ENCODE assay signal across 1 cellular context in the genomic region with DNA sequence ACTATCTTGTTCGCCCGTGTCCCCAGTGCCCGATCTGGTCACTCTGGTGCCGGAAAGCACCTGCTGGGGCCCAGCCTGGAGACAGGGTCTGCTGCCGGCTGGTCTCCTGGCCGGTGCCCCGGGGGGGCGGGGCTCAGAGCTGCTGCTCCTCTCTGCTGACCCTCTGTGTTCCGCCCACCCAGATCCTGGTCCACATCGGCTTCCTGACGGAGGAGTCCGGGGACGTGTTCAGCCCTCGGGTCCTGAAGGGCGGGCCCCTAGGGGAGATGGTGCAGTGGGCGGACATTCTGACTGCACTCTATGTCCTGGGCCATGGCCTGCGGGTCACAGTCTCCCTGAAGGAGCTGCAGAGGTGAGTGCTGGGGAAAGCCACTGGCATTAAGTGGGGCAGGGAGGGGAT.
TF ChIP-seq lines count a peak whose summit lies in the region.

No MANE protein-coding gene starts in this region.

TF ChIP-seq in GM23338, 12 proteins besides CTCF, POLR2A, EP300 and RAD21:
- TF ChIP-seq EZH2 (IDR thresholded peaks at IDR 0.05; ENCODE audit: low read depth, unreplicated experiment) = no peak
- no peak for TF ChIP-seq ZNF114 (CRISPR knock-in tag; IDR thresholded peaks at IDR 0.05)
- TF ChIP-seq, protein P1, sequence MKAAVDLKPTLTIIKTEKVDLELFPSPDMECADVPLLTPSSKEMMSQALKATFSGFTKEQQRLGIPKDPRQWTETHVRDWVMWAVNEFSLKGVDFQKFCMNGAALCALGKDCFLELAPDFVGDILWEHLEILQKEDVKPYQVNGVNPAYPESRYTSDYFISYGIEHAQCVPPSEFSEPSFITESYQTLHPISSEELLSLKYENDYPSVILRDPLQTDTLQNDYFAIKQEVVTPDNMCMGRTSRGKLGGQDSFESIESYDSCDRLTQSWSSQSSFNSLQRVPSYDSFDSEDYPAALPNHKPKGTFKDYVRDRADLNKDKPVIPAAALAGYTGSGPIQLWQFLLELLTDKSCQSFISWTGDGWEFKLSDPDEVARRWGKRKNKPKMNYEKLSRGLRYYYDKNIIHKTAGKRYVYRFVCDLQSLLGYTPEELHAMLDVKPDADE (IDR thresholded peaks at IDR 0.05) = no peak
- no peak for TF ChIP-seq NANOG (IDR thresholded peaks at IDR 0.05; ENCODE audit: borderline replicate concordance)
- TF ChIP-seq ZNF331 (CRISPR knock-in tag; IDR thresholded peaks at IDR 0.05; ENCODE audit: low read depth) = no peak
- TF ChIP-seq, protein P2, sequence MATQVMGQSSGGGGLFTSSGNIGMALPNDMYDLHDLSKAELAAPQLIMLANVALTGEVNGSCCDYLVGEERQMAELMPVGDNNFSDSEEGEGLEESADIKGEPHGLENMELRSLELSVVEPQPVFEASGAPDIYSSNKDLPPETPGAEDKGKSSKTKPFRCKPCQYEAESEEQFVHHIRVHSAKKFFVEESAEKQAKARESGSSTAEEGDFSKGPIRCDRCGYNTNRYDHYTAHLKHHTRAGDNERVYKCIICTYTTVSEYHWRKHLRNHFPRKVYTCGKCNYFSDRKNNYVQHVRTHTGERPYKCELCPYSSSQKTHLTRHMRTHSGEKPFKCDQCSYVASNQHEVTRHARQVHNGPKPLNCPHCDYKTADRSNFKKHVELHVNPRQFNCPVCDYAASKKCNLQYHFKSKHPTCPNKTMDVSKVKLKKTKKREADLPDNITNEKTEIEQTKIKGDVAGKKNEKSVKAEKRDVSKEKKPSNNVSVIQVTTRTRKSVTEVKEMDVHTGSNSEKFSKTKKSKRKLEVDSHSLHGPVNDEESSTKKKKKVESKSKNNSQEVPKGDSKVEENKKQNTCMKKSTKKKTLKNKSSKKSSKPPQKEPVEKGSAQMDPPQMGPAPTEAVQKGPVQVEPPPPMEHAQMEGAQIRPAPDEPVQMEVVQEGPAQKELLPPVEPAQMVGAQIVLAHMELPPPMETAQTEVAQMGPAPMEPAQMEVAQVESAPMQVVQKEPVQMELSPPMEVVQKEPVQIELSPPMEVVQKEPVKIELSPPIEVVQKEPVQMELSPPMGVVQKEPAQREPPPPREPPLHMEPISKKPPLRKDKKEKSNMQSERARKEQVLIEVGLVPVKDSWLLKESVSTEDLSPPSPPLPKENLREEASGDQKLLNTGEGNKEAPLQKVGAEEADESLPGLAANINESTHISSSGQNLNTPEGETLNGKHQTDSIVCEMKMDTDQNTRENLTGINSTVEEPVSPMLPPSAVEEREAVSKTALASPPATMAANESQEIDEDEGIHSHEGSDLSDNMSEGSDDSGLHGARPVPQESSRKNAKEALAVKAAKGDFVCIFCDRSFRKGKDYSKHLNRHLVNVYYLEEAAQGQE (IDR thresholded peaks at IDR 0.05; ENCODE audit: unreplicated experiment) = no peak
- no peak for TF ChIP-seq POLR2AphosphoS5 (IDR thresholded peaks at IDR 0.05; ENCODE audit: low read depth)
- TF ChIP-seq STAT1 (IDR thresholded peaks at IDR 0.05; ENCODE audit: unreplicated experiment) = no peak
- no peak for TF ChIP-seq JUNB (IDR thresholded peaks at IDR 0.05; ENCODE audit: unreplicated experiment)
- TF ChIP-seq CREB1 (CRISPR knock-in tag; IDR thresholded peaks at IDR 0.05; ENCODE audit: low read depth) = no peak
- no peak for TF ChIP-seq EZH2phosphoT487 (IDR thresholded peaks at IDR 0.05; ENCODE audit: unreplicated experiment)
- TF ChIP-seq, protein P3, sequence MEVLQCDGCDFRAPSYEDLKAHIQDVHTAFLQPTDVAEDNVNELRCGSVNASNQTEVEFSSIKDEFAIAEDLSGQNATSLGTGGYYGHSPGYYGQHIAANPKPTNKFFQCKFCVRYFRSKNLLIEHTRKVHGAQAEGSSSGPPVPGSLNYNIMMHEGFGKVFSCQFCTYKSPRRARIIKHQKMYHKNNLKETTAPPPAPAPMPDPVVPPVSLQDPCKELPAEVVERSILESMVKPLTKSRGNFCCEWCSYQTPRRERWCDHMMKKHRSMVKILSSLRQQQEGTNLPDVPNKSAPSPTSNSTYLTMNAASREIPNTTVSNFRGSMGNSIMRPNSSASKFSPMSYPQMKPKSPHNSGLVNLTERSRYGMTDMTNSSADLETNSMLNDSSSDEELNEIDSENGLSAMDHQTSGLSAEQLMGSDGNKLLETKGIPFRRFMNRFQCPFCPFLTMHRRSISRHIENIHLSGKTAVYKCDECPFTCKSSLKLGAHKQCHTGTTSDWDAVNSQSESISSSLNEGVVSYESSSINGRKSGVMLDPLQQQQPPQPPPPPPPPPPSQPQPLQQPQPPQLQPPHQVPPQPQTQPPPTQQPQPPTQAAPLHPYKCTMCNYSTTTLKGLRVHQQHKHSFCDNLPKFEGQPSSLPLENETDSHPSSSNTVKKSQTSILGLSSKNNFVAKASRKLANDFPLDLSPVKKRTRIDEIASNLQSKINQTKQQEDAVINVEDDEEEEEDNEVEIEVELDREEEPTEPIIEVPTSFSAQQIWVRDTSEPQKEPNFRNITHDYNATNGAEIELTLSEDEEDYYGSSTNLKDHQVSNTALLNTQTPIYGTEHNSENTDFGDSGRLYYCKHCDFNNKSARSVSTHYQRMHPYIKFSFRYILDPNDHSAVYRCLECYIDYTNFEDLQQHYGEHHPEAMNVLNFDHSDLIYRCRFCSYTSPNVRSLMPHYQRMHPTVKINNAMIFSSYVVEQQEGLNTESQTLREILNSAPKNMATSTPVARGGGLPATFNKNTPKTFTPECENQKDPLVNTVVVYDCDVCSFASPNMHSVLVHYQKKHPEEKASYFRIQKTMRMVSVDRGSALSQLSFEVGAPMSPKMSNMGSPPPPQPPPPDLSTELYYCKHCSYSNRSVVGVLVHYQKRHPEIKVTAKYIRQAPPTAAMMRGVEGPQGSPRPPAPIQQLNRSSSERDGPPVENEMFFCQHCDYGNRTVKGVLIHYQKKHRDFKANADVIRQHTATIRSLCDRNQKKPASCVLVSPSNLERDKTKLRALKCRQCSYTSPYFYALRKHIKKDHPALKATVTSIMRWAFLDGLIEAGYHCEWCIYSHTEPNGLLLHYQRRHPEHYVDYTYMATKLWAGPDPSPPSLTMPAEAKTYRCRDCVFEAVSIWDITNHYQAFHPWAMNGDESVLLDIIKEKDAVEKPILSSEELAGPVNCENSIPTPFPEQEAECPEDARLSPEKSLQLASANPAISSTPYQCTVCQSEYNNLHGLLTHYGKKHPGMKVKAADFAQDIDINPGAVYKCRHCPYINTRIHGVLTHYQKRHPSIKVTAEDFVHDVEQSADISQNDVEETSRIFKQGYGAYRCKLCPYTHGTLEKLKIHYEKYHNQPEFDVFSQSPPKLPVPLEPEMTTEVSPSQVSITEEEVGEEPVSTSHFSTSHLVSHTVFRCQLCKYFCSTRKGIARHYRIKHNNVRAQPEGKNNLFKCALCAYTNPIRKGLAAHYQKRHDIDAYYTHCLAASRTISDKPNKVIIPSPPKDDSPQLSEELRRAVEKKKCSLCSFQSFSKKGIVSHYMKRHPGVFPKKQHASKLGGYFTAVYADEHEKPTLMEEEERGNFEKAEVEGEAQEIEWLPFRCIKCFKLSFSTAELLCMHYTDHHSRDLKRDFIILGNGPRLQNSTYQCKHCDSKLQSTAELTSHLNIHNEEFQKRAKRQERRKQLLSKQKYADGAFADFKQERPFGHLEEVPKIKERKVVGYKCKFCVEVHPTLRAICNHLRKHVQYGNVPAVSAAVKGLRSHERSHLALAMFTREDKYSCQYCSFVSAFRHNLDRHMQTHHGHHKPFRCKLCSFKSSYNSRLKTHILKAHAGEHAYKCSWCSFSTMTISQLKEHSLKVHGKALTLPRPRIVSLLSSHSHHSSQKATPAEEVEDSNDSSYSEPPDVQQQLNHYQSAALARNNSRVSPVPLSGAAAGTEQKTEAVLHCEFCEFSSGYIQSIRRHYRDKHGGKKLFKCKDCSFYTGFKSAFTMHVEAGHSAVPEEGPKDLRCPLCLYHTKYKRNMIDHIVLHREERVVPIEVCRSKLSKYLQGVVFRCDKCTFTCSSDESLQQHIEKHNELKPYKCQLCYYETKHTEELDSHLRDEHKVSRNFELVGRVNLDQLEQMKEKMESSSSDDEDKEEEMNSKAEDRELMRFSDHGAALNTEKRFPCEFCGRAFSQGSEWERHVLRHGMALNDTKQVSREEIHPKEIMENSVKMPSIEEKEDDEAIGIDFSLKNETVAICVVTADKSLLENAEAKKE (CRISPR knock-in tag; IDR thresholded peaks at IDR 0.05) = no peak
TF ChIP-seq in GM23338: peak in this region for 0.
